ENCODE assay signal across 1 cellular context in the genomic region with DNA sequence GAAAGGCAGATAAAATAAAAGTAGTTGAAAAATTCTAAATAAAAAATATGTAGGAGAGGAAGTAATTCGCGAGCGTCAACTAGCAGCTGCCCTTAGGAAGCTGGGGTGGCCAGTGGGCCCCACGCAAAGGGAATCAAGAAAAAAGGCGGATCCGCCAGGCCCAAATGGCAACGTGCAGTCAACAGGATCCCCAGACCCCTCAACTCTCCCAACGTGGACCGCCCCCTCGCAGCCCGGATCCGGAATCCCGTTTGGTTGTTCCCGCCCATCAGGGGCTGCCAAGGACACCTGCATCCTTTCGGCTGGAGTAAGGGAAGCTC.
TF ChIP-seq lines count a peak whose summit lies in the region.

No MANE protein-coding gene starts in this region.

TF ChIP-seq in HCT116, 20 proteins besides CTCF, POLR2A, EP300 and RAD21:
- TF ChIP-seq, protein P1, sequence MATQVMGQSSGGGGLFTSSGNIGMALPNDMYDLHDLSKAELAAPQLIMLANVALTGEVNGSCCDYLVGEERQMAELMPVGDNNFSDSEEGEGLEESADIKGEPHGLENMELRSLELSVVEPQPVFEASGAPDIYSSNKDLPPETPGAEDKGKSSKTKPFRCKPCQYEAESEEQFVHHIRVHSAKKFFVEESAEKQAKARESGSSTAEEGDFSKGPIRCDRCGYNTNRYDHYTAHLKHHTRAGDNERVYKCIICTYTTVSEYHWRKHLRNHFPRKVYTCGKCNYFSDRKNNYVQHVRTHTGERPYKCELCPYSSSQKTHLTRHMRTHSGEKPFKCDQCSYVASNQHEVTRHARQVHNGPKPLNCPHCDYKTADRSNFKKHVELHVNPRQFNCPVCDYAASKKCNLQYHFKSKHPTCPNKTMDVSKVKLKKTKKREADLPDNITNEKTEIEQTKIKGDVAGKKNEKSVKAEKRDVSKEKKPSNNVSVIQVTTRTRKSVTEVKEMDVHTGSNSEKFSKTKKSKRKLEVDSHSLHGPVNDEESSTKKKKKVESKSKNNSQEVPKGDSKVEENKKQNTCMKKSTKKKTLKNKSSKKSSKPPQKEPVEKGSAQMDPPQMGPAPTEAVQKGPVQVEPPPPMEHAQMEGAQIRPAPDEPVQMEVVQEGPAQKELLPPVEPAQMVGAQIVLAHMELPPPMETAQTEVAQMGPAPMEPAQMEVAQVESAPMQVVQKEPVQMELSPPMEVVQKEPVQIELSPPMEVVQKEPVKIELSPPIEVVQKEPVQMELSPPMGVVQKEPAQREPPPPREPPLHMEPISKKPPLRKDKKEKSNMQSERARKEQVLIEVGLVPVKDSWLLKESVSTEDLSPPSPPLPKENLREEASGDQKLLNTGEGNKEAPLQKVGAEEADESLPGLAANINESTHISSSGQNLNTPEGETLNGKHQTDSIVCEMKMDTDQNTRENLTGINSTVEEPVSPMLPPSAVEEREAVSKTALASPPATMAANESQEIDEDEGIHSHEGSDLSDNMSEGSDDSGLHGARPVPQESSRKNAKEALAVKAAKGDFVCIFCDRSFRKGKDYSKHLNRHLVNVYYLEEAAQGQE (IDR thresholded peaks at IDR 0.05; ENCODE audit: low read depth), result no peak
- TF ChIP-seq POLR2AphosphoS5 (IDR thresholded peaks at IDR 0.05; ENCODE audit: low read depth, low read length), result peak; percentile 63
